In genomic region chr17:65560628-65561371, GRCh38 we compare ENCODE assay signal across 8 cellular contexts. TPM values are rescaled to one million over a fixed set of nuclear protein-coding genes. Genes with fewer than 3 reads are reported as not detected.
A peak's percentile ranks its signal among the peaks of the same experiment; 100 is the strongest.
DNase-seq lines count a peak whose midpoint lies in the region; ATAC-seq, FAIRE-seq and TF ChIP-seq lines count a peak whose summit lies in the region.

No MANE protein-coding gene starts in this region.

- no peak for FAIRE-seq in A549 (lab: Jason Lieb, UNC)
- FAIRE-seq in GM19239 (lab: Jason Lieb, UNC), result no peak

- no peak for TF ChIP-seq EP300 in A549 (IDR thresholded peaks at IDR 0.05)
- no peak for TF ChIP-seq EP300 in neural cell (conservative IDR thresholded peaks at IDR 0.05; ENCODE audit: poor library complexity, severe bottlenecking)

- no peak overlapping the region for H3K4ac ChIP-seq in IMR-90 (ENCODE audit: low read depth, low read length)

- TF ChIP-seq RAD21 in A549 (conservative IDR thresholded peaks at IDR 0.05 in 1 of 2, IDR thresholded peaks at IDR 0.05 in 1 of 2) (0 out of 5 replicates have a peak, but pooled peaks of 1 of the 2 experiments have one; percentile 11), IMR-90 (IDR thresholded peaks at IDR 0.05; ENCODE audit: low read length) (no peak), neural cell (conservative IDR thresholded peaks at IDR 0.05) (no peak)

- H2AK9ac ChIP-seq in IMR-90 (replicated peaks; ENCODE audit: low read depth, low read length, poor library complexity), result no peak overlapping the region

- no peak overlapping the region for H4K8ac ChIP-seq in IMR-90 (ENCODE audit: low read depth in 2 of 2, low read length in 2 of 2)

- H3K36me3 ChIP-seq in IMR-90 (ENCODE audit: control insufficient read depth, insufficient read depth, low read length), result peaks cover 10% of the 10 kb centered on the region; the same call in 1 of the 2 replicates
- no peaks in the 10 kb centered on the region for H3K36me3 ChIP-seq in neural cell (ENCODE audit: insufficient read depth, low read length)

- H3K23ac ChIP-seq in IMR-90 (ENCODE audit: low read depth, low read length), result no peak overlapping the region

- H3K79me1 ChIP-seq in IMR-90 (ENCODE audit: low read depth in 1 of 2, low read length in 2 of 2), result 0 out of 4 replicates have a peak, but pooled peaks cover 0 to 4% of the 10 kb centered on the region in 2 experiments

- TF ChIP-seq POLR2A in A549 (IDR thresholded peaks at IDR 0.05; ENCODE audit: low read length) (no peak), IMR-90 (IDR thresholded peaks at IDR 0.05; ENCODE audit: low read depth, low read length) (no peak)

- DNase-seq in A549 (ENCODE audit: low read depth in 1 of 2, low spot score in 1 of 2) (peak; percentile 82 to 87), GM19239 (ENCODE audit: insufficient read length, low spot score) (peak; percentile 60), IMR-90 (peak; percentile 83), RWPE1 (ENCODE audit: low spot score) (peak; percentile 46), foreskin keratinocyte (peak; percentile 31 to 53)
- peak; percentile 31 to 75 (median 62) for DNase-seq in activated naive CD4-positive, alpha-beta T cell (lab: John Stamatoyannopoulos, UW)
- peak; percentile 75 for DNase-seq in stimulated activated naive CD8-positive, alpha-beta T cell treated with anti-CD3 and anti-CD28 coated beads, Interleukin-15, Interleukin-2, amounts not matched to agents 100 U/mL and 50 U/mL, for 24 hours

- TF ChIP-seq CTCF in A549 (IDR thresholded peaks at IDR 0.05) (no peak), IMR-90 (conservative IDR thresholded peaks at IDR 0.05; ENCODE audit: low read depth, low read length) (no peak), RWPE1 (conservative IDR thresholded peaks at IDR 0.05; ENCODE audit: low read depth) (no peak), foreskin keratinocyte (conservative IDR thresholded peaks at IDR 0.05) (no peak), neural cell (IDR thresholded peaks at IDR 0.05; ENCODE audit: poor library complexity, severe bottlenecking) (no peak)

- H2BK5ac ChIP-seq in IMR-90 (ENCODE audit: low read depth, low read length, poor library complexity, severe bottlenecking), result peak overlapping the region; percentile 7

- peaks cover 45% of the 10 kb centered on the region for H3K4me1 ChIP-seq in A549
- H3K4me1 ChIP-seq in IMR-90 (ENCODE audit: control insufficient read depth, insufficient read depth, low read length), result peaks cover 5% of the 10 kb centered on the region; the same call in 1 of the 2 replicates
- H3K4me1 ChIP-seq in foreskin keratinocyte, result no peaks in the 10 kb centered on the region

- no peak overlapping the region for H3K14ac ChIP-seq in IMR-90 (replicated peaks; ENCODE audit: low read depth, low read length)

- H3K4me3 ChIP-seq in A549, result peak overlapping the region; percentile 82
- H3K4me3 ChIP-seq in IMR-90 (ENCODE audit: insufficient read depth, low read depth, low read length), result peak overlapping the region; percentile 57
- no peak overlapping the region for H3K4me3 ChIP-seq in neural cell (ENCODE audit: low read length)

- H3K9me2 ChIP-seq in neural cell (ENCODE audit: insufficient read depth, low read length), result no peaks in the 10 kb centered on the region

- no peak overlapping the region for H4K91ac ChIP-seq in IMR-90 (ENCODE audit: insufficient read depth, low read depth, low read length)

- no peaks in the 10 kb centered on the region for H3F3A ChIP-seq in neural cell (ENCODE audit: insufficient read depth, low read length, poor library complexity, severe bottlenecking)

- H3K9me1 ChIP-seq in IMR-90 (ENCODE audit: insufficient read depth, low read length), result no peaks in the 10 kb centered on the region; the same call in 1 of the 2 replicates

- POLR2A ChIA-PET in A549 (lab: Yijun Ruan, JAX), result no interaction called here
- POLR2A ChIA-PET in IMR-90 (lab: Charles Lee; ENCODE audit: unreplicated experiment), result no interaction called here
- POLR2A ChIA-PET in RWPE1 (lab: Yijun Ruan, JAX; ENCODE audit: low non-redundant PET), result no interaction called here

- H3K56ac ChIP-seq in IMR-90 (ENCODE audit: extremely low read depth, insufficient read depth, low read length), result no peak overlapping the region

- in situ Hi-C loops in IMR-90 (cut with MboI; ENCODE audit: low sequenced_read_pairs), result loop anchor here (25.0 kb wide), 1 partner anchor 602 kb away; no protein-coding TSS in a partner anchor

- intact Hi-C loops in IMR-90 (cut with micrococcal nuclease), result loop anchor here (1.0 to 5.0 kb wide), 4 partner anchors 137 to 605 kb away; no protein-coding TSS in a partner anchor

- peak overlapping the region; percentile 77 for H3K4me2 ChIP-seq in A549
- H3K4me2 ChIP-seq in IMR-90 (ENCODE audit: low read depth, low read length), result peak overlapping the region; percentile 27
- no peak overlapping the region for H3K4me2 ChIP-seq in neural cell (ENCODE audit: low read length)

- H4K20me1 ChIP-seq in IMR-90 (ENCODE audit: insufficient read depth, low read length) (peaks cover 30% of the 10 kb centered on the region; the same call in 1 of the 2 replicates), neural cell (ENCODE audit: insufficient read depth) (peaks cover 25% of the 10 kb centered on the region)

- ATAC-seq in A549, result peak; percentile 4 to 60; a peak in 5 of 6 replicates
- ATAC-seq in IMR-90 (ENCODE audit: low read depth), result peak; percentile 67
- ATAC-seq in foreskin keratinocyte, result peak; percentile 70
- peak; percentile 47 for ATAC-seq in stimulated activated naive CD8-positive, alpha-beta T cell treated with anti-CD3 and anti-CD28 coated beads, Interleukin-15, Interleukin-2, amounts not matched to agents 100 U/mL and 50 U/mL, for 24 hours

- dilution Hi-C loops in IMR-90 (cut with HindIII; ENCODE audit: low sequenced_read_pairs, unreplicated experiment), result no loop called here

- H3K9me3 ChIP-seq in A549 (no peaks in the 10 kb centered on the region), IMR-90 (ENCODE audit: control insufficient read depth, insufficient read depth, low read length) (no peaks in the 10 kb centered on the region), neural cell (ENCODE audit: low read length) (no peaks in the 10 kb centered on the region)

- CTCF ChIA-PET in A549 (lab: Yijun Ruan, JAX), result no interaction called here
- CTCF ChIA-PET in IMR-90 (lab: Yijun Ruan, JAX), result no interaction called here
- CTCF ChIA-PET in RWPE1 (lab: Yijun Ruan, JAX), result no interaction called here

- WGBS in A549 (ENCODE audit: missing lambda C conversion rate), result under 1% methylated on average over 26 of the region's 106 CpGs
- WGBS in IMR-90 (ENCODE audit: extremely low coverage in 2 of 2, insufficient read length in 1 of 2), 2 experiments, result 0% methylated on average over 26 of the region's 106 CpGs; no CpG with 5 or more reads in 1 of the 2 experiments

- H3K9ac ChIP-seq in IMR-90 (ENCODE audit: low read depth, low read length), result peak overlapping the region; percentile 7; the same call in 1 of the 2 replicates
- peak overlapping the region; percentile 86 for H3K9ac ChIP-seq in neural cell (ENCODE audit: low read length)

- H3K27ac ChIP-seq in A549 (peak overlapping the region; percentile 95 to 98), IMR-90 (ENCODE audit: insufficient read depth, low read length) (peak overlapping the region; percentile 53), RWPE1 (peak overlapping the region; percentile 86), foreskin keratinocyte (peak overlapping the region; percentile 80), neural cell (ENCODE audit: low read length) (peak overlapping the region; percentile 77)

- H3K27me3 ChIP-seq in IMR-90 (ENCODE audit: control insufficient read depth, insufficient read depth, low read length) (peaks cover 19% of the 10 kb centered on the region), foreskin keratinocyte (peaks cover 52% of the 10 kb centered on the region), neural cell (ENCODE audit: insufficient read depth, low read depth, low read length) (no peaks in the 10 kb centered on the region)

- no TSS peak for BruUV-seq in IMR-90 (replicated peaks; lab: Mats Ljungman, UMichigan)

- no peak overlapping the region for H3K18ac ChIP-seq in IMR-90 (ENCODE audit: low read depth, low read length)

- no peak overlapping the region for H2BK120ac ChIP-seq in IMR-90 (ENCODE audit: low read depth, low read length)

- no peak overlapping the region for H2BK15ac ChIP-seq in IMR-90 (ENCODE audit: low read depth, low read length)

- H2AFZ ChIP-seq in IMR-90 (replicated peaks; ENCODE audit: low read length, poor library complexity) (peak overlapping the region; percentile 85), neural cell (ENCODE audit: low read depth, low read length) (no peak overlapping the region)

- H4K5ac ChIP-seq in IMR-90 (ENCODE audit: low read depth, low read length), result no peak overlapping the region

- no peaks in the 10 kb centered on the region for H3K79me2 ChIP-seq in neural cell (replicated peaks; ENCODE audit: insufficient read depth, low read length)

- H2BK20ac ChIP-seq in IMR-90 (ENCODE audit: low read depth, low read length), result no peak overlapping the region

- no peak overlapping the region for H2AK5ac ChIP-seq in IMR-90 (ENCODE audit: low read depth, low read length)

TF ChIP-seq in A549, 52 proteins besides CTCF, POLR2A, EP300 and RAD21:
- TF ChIP-seq JUN (IDR thresholded peaks at IDR 0.05) (peak in 1 of 2 experiments; percentile 57; a peak in 2 of 5 replicates), TP53 (CRISPR knock-in tag; IDR thresholded peaks at IDR 0.05) (no peak), SMC3 (IDR thresholded peaks at IDR 0.05) (peak; percentile 0; the same call in 1 of the 3 replicates)

TF ChIP-seq in IMR-90, 13 proteins besides CTCF, POLR2A, EP300 and RAD21 (continues in another document):
- TF ChIP-seq BHLHE40 (IDR thresholded peaks at IDR 0.05; ENCODE audit: low read depth, low read length), result no peak

RNA-seq across cellular contexts. Expression of gene AXIN2, which starts 0.6 kb away (rescaled TPM):
- polyA plus RNA-seq in A549 (2011; rRNA removed), result 4.0 and 4.5 TPM in 2 replicates
- polyA plus RNA-seq in A549 (2012; cell fraction: cytosol; rRNA removed), result 1.0 and 1.2 TPM in 2 replicates
- 1.9 and 2.5 TPM in 2 replicates for polyA plus RNA-seq in A549 (2012; cell fraction: nucleus; rRNA removed)
- polyA plus RNA-seq in A549 (2017; fragmentation: RNase III; extraction: RNeasy Plus Mini Kit Qiagen cat#74134 plus additional on column Dnase treatment), result 3.3 to 4.9 TPM (median 4.8 TPM) in 3 replicates
- 4.9 and 5.4 TPM in 2 replicates for polyA minus RNA-seq in A549 (2011; rRNA and poly(A)+ RNA removed)
- total RNA-seq in IMR-90 (2012; rRNA removed), result 1.8 and 1.9 TPM in 2 replicates
- 0.91 and 0.99 TPM in 2 replicates for polyA plus RNA-seq in IMR-90 (2012; rRNA removed)
- 1.0 TPM in 2 replicates for polyA plus RNA-seq in IMR-90 (2012; cell fraction: cytosol; rRNA removed)
- polyA plus RNA-seq in IMR-90 (2012; cell fraction: nucleus; rRNA removed; ENCODE audit: low replicate concordance), result 2.3 and 2.4 TPM in 2 replicates
- 0.21 and 0.34 TPM in 2 replicates for total RNA-seq in foreskin keratinocyte
- polyA plus RNA-seq in foreskin keratinocyte, result 0.07 TPM in 2 replicates
- 26.7 and 33.1 TPM in 2 replicates for polyA plus RNA-seq in neural cell
- polyA minus RNA-seq in neural cell, result 51.4 and 54.0 TPM in 2 replicates
